9 cellular contexts compared by ENCODE assay signal in genomic region chr2:29923110-29923721, GRCh38. TPM values are rescaled to one million over a fixed set of nuclear protein-coding genes. Genes with fewer than 3 reads are reported as not detected.
A peak's percentile ranks its signal among the peaks of the same experiment; 100 is the strongest.
DNase-seq lines count a peak whose midpoint lies in the region; ATAC-seq and TF ChIP-seq lines count a peak whose summit lies in the region.
"Had no signal": no experiment of that assay in that cellular context is flagged by ENCODE, and none has a peak within 500 bp of the region (broad histone marks: within the 10 kb centered on the region; RNA-seq: fewer than 3 reads in every experiment).

No MANE protein-coding gene starts in this region.

- no peaks in the 10 kb centered on the region for H3K36me3 Mint-ChIP-seq in nephron progenitor cell (ENCODE audit: low read depth)
- H3K36me3 Mint-ChIP-seq: stimulated activated effector memory CD8-positive, alpha-beta T cell treated with anti-CD3 and anti-CD28 coated beads, Interleukin-12 subunit alpha, Interleukin-12 subunit beta, amount 100 ng/mL, for 72 hours had no signal

- H3K4me1 Mint-ChIP-seq in nephron progenitor cell: peaks cover 11% of the 10 kb centered on the region
- H3K4me1 Mint-ChIP-seq: stimulated activated effector memory CD8-positive, alpha-beta T cell treated with anti-CD3 and anti-CD28 coated beads, Interleukin-12 subunit alpha, Interleukin-12 subunit beta, amount 100 ng/mL, for 72 hours had no signal

- H3K36me3 ChIP-seq in esophagus muscularis mucosa: no peaks in the 10 kb centered on the region

- H3K27ac Mint-ChIP-seq in nephron progenitor cell: no peak overlapping the region
- H3K27ac Mint-ChIP-seq: stimulated activated effector memory CD8-positive, alpha-beta T cell treated with anti-CD3 and anti-CD28 coated beads, Interleukin-12 subunit alpha, Interleukin-12 subunit beta, amount 100 ng/mL, for 72 hours had no signal

- peaks cover 51% of the 10 kb centered on the region for H3K27me3 Mint-ChIP-seq in nephron progenitor cell (ENCODE audit: low read depth, poor library complexity)

- H3K4me3 ChIP-seq in esophagus muscularis mucosa: no peak overlapping the region

- no peaks in the 10 kb centered on the region for H3K9me3 ChIP-seq in esophagus muscularis mucosa

- no peak overlapping the region for H3K4me3 Mint-ChIP-seq in nephron progenitor cell
- H3K4me3 Mint-ChIP-seq: stimulated activated effector memory CD8-positive, alpha-beta T cell treated with anti-CD3 and anti-CD28 coated beads, Interleukin-12 subunit alpha, Interleukin-12 subunit beta, amount 100 ng/mL, for 72 hours had no signal

- H3K27ac ChIP-seq in esophagus muscularis mucosa (replicated peaks in 1 of 4): no peak overlapping the region

- DNase-seq in DMS79 (lab: John Stamatoyannopoulos, UW) (peak; percentile 48), NCI-H510A (lab: John Stamatoyannopoulos, UW) (peak; percentile 47), esophagus muscularis mucosa (ENCODE audit: extremely low spot score) (no peak), nephron progenitor cell (peak; percentile 70)
- peak; percentile 63 for DNase-seq in activated CD8-positive, alpha-beta memory T cell treated with anti-CD3 and anti-CD28 coated beads for 24 hours

- intact Hi-C loops in esophagus muscularis mucosa (cut with DNase I): no loop called here

- TF ChIP-seq EP300 in esophagus muscularis mucosa (IDR thresholded peaks at IDR 0.05): no peak

- 27% methylated on average over 3 of the region's 3 CpGs for WGBS in esophagus muscularis mucosa

- H3K9me3 Mint-ChIP-seq in nephron progenitor cell: no peaks in the 10 kb centered on the region
- H3K9me3 Mint-ChIP-seq: stimulated activated effector memory CD8-positive, alpha-beta T cell treated with anti-CD3 and anti-CD28 coated beads, Interleukin-12 subunit alpha, Interleukin-12 subunit beta, amount 100 ng/mL, for 72 hours had no signal

- H3K27me3 ChIP-seq in esophagus muscularis mucosa: peaks cover 6 to 56% (median 19%) of the 10 kb centered on the region in 4 donors

- peaks cover 27 to 31% (median 29%) of the 10 kb centered on the region in 4 donors for H3K4me1 ChIP-seq in esophagus muscularis mucosa

- ATAC-seq in HG03066 (IDR thresholded peaks at IDR 0.05; ENCODE audit: low read depth, unreplicated experiment) (peak; percentile 63), GM21390 (IDR thresholded peaks at IDR 0.05; ENCODE audit: unreplicated experiment) (no peak), GM21737 (IDR thresholded peaks at IDR 0.05; ENCODE audit: unreplicated experiment) (no peak)
- ATAC-seq: stimulated activated effector memory CD8-positive, alpha-beta T cell treated with anti-CD3 and anti-CD28 coated beads, Interleukin-12 subunit alpha, Interleukin-12 subunit beta, amount 100 ng/mL, for 72 hours had no signal

- TF ChIP-seq CTCF in esophagus muscularis mucosa (IDR thresholded peaks at IDR 0.05): peak; percentile 74 to 88 (median 79)
- peak; percentile 96 for TF ChIP-seq CTCF in nephron progenitor cell (IDR thresholded peaks at IDR 0.05)

- no peak for TF ChIP-seq POLR2A in esophagus muscularis mucosa (IDR thresholded peaks at IDR 0.05; ENCODE audit: low read depth)

RNA-seq across cellular contexts. Expression of gene ALK, which starts 1.8 kb away (rescaled TPM):
- total RNA-seq in esophagus muscularis mucosa: 1 to 10 TPM in 2 of 4 donors, under 1 TPM in 2; 0.83 to 1.6 (median 1.2) TPM
